1 cellular context compared by ENCODE assay signal in genomic region chr6:157814883-157815282, GRCh38.
TF ChIP-seq lines count a peak whose summit lies in the region.

No MANE protein-coding gene starts in this region.

TF ChIP-seq in GM23338, 12 proteins besides CTCF, POLR2A, EP300 and RAD21 (continued from another document):
- TF ChIP-seq REST (IDR thresholded peaks at IDR 0.05; ENCODE audit: unreplicated experiment) (no peak), ETS1 (IDR thresholded peaks at IDR 0.05) (no peak), JUNB (IDR thresholded peaks at IDR 0.05; ENCODE audit: unreplicated experiment) (no peak)
